ENCODE assay signal across 23 cellular contexts in the genomic region with DNA sequence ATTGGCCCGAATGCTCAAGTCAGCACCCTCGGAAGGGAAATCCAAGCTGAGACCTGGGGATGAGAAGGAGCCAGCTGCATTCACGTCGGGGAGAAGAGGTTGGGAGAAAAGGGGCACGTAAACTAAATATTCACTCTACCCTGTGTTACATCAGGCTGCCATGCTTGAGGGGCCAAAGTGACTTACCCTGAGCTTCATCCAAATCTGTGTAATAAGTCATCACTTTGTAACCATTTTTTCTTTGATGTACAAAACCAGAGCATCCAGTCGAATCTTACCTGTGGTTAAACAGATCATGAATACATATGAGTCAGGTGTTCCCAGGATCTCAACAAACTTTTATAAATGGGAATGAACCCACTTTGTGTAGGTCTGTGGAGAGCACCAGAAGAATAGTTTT.
DNase-seq lines count a peak whose midpoint lies in the region; ATAC-seq and TF ChIP-seq lines count a peak whose summit lies in the region.
"Had no signal": no experiment of that assay in that cellular context is flagged by ENCODE, and none has a peak within 500 bp of the region (broad histone marks: within the 10 kb centered on the region; RNA-seq: fewer than 3 reads in every experiment).

No MANE protein-coding gene starts in this region.

- intact Hi-C loops in activated CD4-positive, alpha-beta T cell treated with anti-CD3 and anti-CD28 coated beads for 36 hours (cut with DNase I, micrococcal nuclease), result no loop called here
- intact Hi-C loops in activated CD4-positive, alpha-beta T cell treated with anti-CD3 and anti-CD28 coated beads, Interleukin-2, amount 10 ng/mL, durations not matched to agents 24 days and 14 days (cut with micrococcal nuclease), result no loop called here

- WGBS in hepatocyte (ENCODE audit: low lambda C conversion rate, missing lambda C conversion rate), result 66% methylated on average over 6 of the region's 6 CpGs

- POLR2A ChIA-PET in activated CD4-positive, alpha-beta T cell treated with anti-CD3 and anti-CD28 coated beads for 36 hours (lab: Charles Lee), result no interaction called here

- H3K9me2 ChIP-seq in hepatocyte (replicated peaks; ENCODE audit: insufficient read depth), result no peaks in the 10 kb centered on the region

- CTCF ChIA-PET in activated CD4-positive, alpha-beta T cell treated with anti-CD3 and anti-CD28 coated beads for 36 hours (lab: Charles Lee), result interaction anchor here (0.7 to 1.5 kb wide), 3 partner anchors 10 to 96 kb away, joined by 3 read pairs; no protein-coding TSS in a partner anchor

- no peaks in the 10 kb centered on the region for H3K9me3 ChIP-seq in hepatocyte (ENCODE audit: low read depth)
- H3K9me3 ChIP-seq: BE2C; BLaER1 treated with 17β-estradiol and CSF1 and Interleukin-3, amounts not matched to agents 10 nM and 100 nM had no signal

- H3K4me1 ChIP-seq in hepatocyte (ENCODE audit: insufficient read depth), result peaks cover 6% of the 10 kb centered on the region
- H3K4me1 ChIP-seq: BE2C had no signal

- no peaks in the 10 kb centered on the region for H3K79me2 ChIP-seq in hepatocyte

- no peak for DNase-seq in activated CD4-positive, alpha-beta T cell treated with anti-CD3 and anti-CD28 coated beads for 36 hours
- DNase-seq in activated CD4-positive, alpha-beta T cell treated with anti-CD3 and anti-CD28 coated beads, Interleukin-2, amount 10 ng/mL, durations not matched to agents 24 days and 14 days, result no peak
- no peak for DNase-seq in stimulated activated naive CD8-positive, alpha-beta T cell treated with anti-CD3 and anti-CD28 coated beads, Interleukin-15, Interleukin-2, amounts not matched to agents 100 U/mL and 50 U/mL, for 24 hours
- no peak for DNase-seq in stimulated activated naive CD8-positive, alpha-beta T cell treated with anti-CD3 and anti-CD28 coated beads, Interleukin-15, amount 100 ng/mL, for 72 hours
- DNase-seq in kidney tubule cell (ENCODE audit: low spot score) (peak; percentile 20), hepatocyte (ENCODE audit: low spot score) (no peak)
- DNase-seq: ACHN; AML-193; BE2C; CD4-positive, alpha-beta T cell; CD8-positive, alpha-beta memory T cell; DMS 273 treated with DMSO at 0.1 percent for 48 hours; DMS79; EL; GDM1; GM23248; H7; HCEC 1CT had no signal

- H4K20me1 ChIP-seq in hepatocyte (ENCODE audit: insufficient read depth, poor library complexity, severe bottlenecking), result no peaks in the 10 kb centered on the region
- H4K20me1 ChIP-seq: BLaER1 treated with 17β-estradiol and CSF1 and Interleukin-3, amounts not matched to agents 10 nM and 100 nM had no signal

- no peak overlapping the region for H3K4me2 ChIP-seq in hepatocyte
- H3K4me2 ChIP-seq: BLaER1 treated with 17β-estradiol and CSF1 and Interleukin-3, amounts not matched to agents 10 nM and 100 nM had no signal

- H3K9me3 Mint-ChIP-seq in activated CD4-positive, alpha-beta T cell treated with anti-CD3 and anti-CD28 coated beads for 36 hours (ENCODE audit: low read depth), result no peaks in the 10 kb centered on the region
- no peaks in the 10 kb centered on the region for H3K9me3 Mint-ChIP-seq in activated CD4-positive, alpha-beta T cell treated with anti-CD3 and anti-CD28 coated beads, Interleukin-2, amount 10 ng/mL, durations not matched to agents 24 days and 14 days
- no peaks in the 10 kb centered on the region for H3K9me3 Mint-ChIP-seq in stimulated activated naive CD8-positive, alpha-beta T cell treated with anti-CD3 and anti-CD28 coated beads, Interleukin-15, amount 100 ng/mL, for 72 hours
- H3K9me3 Mint-ChIP-seq: CD4-positive, alpha-beta T cell; CD8-positive, alpha-beta memory T cell had no signal

- H3K36me3 ChIP-seq in hepatocyte (replicated peaks; ENCODE audit: insufficient read depth, low read depth), result no peaks in the 10 kb centered on the region
- H3K36me3 ChIP-seq: BE2C; BLaER1 treated with 17β-estradiol and CSF1 and Interleukin-3, amounts not matched to agents 10 nM and 100 nM had no signal

- ATAC-seq in activated CD4-positive, alpha-beta T cell treated with anti-CD3 and anti-CD28 coated beads for 36 hours, result peak; percentile 53
- peak; percentile 8 for ATAC-seq in stimulated activated naive CD8-positive, alpha-beta T cell treated with anti-CD3 and anti-CD28 coated beads, Interleukin-15, Interleukin-2, amounts not matched to agents 100 U/mL and 50 U/mL, for 24 hours
- ATAC-seq in stimulated activated naive CD8-positive, alpha-beta T cell treated with anti-CD3 and anti-CD28 coated beads, Interleukin-15, amount 100 ng/mL, for 72 hours, result no peak
- no peak for ATAC-seq in GM19328 (IDR thresholded peaks at IDR 0.05; ENCODE audit: unreplicated experiment)
- ATAC-seq: GM12878 had no signal

- H3K27me3 Mint-ChIP-seq in activated CD4-positive, alpha-beta T cell treated with anti-CD3 and anti-CD28 coated beads for 36 hours, result no peaks in the 10 kb centered on the region
- H3K27me3 Mint-ChIP-seq in activated CD4-positive, alpha-beta T cell treated with anti-CD3 and anti-CD28 coated beads, Interleukin-2, amount 10 ng/mL, durations not matched to agents 24 days and 14 days, result peaks cover 11% of the 10 kb centered on the region
- H3K27me3 Mint-ChIP-seq in stimulated activated naive CD8-positive, alpha-beta T cell treated with anti-CD3 and anti-CD28 coated beads, Interleukin-15, amount 100 ng/mL, for 72 hours, result peaks cover 8% of the 10 kb centered on the region
- H3K27me3 Mint-ChIP-seq: CD4-positive, alpha-beta T cell had no signal

- no peak overlapping the region for H3K4me3 Mint-ChIP-seq in activated CD4-positive, alpha-beta T cell treated with anti-CD3 and anti-CD28 coated beads for 36 hours
- no peak overlapping the region for H3K4me3 Mint-ChIP-seq in activated CD4-positive, alpha-beta T cell treated with anti-CD3 and anti-CD28 coated beads, Interleukin-2, amount 10 ng/mL, durations not matched to agents 24 days and 14 days
- no peak overlapping the region for H3K4me3 Mint-ChIP-seq in stimulated activated naive CD8-positive, alpha-beta T cell treated with anti-CD3 and anti-CD28 coated beads, Interleukin-15, amount 100 ng/mL, for 72 hours
- H3K4me3 Mint-ChIP-seq: CD14-positive monocyte; CD4-positive, alpha-beta T cell; CD8-positive, alpha-beta memory T cell had no signal

- no peak overlapping the region for H3K27ac Mint-ChIP-seq in activated CD4-positive, alpha-beta T cell treated with anti-CD3 and anti-CD28 coated beads for 36 hours
- H3K27ac Mint-ChIP-seq in activated CD4-positive, alpha-beta T cell treated with anti-CD3 and anti-CD28 coated beads, Interleukin-2, amount 10 ng/mL, durations not matched to agents 24 days and 14 days, result no peak overlapping the region
- H3K27ac Mint-ChIP-seq in stimulated activated naive CD8-positive, alpha-beta T cell treated with anti-CD3 and anti-CD28 coated beads, Interleukin-15, amount 100 ng/mL, for 72 hours, result no peak overlapping the region
- H3K27ac Mint-ChIP-seq: CD14-positive monocyte; CD4-positive, alpha-beta T cell; CD8-positive, alpha-beta memory T cell had no signal

- H3K4me3 ChIP-seq in hepatocyte, result no peak overlapping the region
- H3K4me3 ChIP-seq: BLaER1 treated with 17β-estradiol and CSF1 and Interleukin-3, amounts not matched to agents 10 nM and 100 nM; GM12878; GM23248 had no signal

- H3K27me3 ChIP-seq in hepatocyte, result no peaks in the 10 kb centered on the region
- H3K27me3 ChIP-seq: BE2C; BLaER1 treated with 17β-estradiol and CSF1 and Interleukin-3, amounts not matched to agents 10 nM and 100 nM had no signal

- TF ChIP-seq CTCF in hepatocyte (IDR thresholded peaks at IDR 0.05; ENCODE audit: poor library complexity), result no peak

- peaks cover 4% of the 10 kb centered on the region for H3K4me1 Mint-ChIP-seq in activated CD4-positive, alpha-beta T cell treated with anti-CD3 and anti-CD28 coated beads for 36 hours
- no peaks in the 10 kb centered on the region for H3K4me1 Mint-ChIP-seq in activated CD4-positive, alpha-beta T cell treated with anti-CD3 and anti-CD28 coated beads, Interleukin-2, amount 10 ng/mL, durations not matched to agents 24 days and 14 days
- H3K4me1 Mint-ChIP-seq in stimulated activated naive CD8-positive, alpha-beta T cell treated with anti-CD3 and anti-CD28 coated beads, Interleukin-15, amount 100 ng/mL, for 72 hours, result peaks cover 6% of the 10 kb centered on the region
- H3K4me1 Mint-ChIP-seq: CD14-positive monocyte; CD8-positive, alpha-beta memory T cell had no signal

- H2AFZ ChIP-seq in hepatocyte, result no peak overlapping the region
- H2AFZ ChIP-seq: GM23248 had no signal

- H3K36me3 Mint-ChIP-seq in activated CD4-positive, alpha-beta T cell treated with anti-CD3 and anti-CD28 coated beads for 36 hours (ENCODE audit: low read depth), result no peaks in the 10 kb centered on the region
- no peaks in the 10 kb centered on the region for H3K36me3 Mint-ChIP-seq in activated CD4-positive, alpha-beta T cell treated with anti-CD3 and anti-CD28 coated beads, Interleukin-2, amount 10 ng/mL, durations not matched to agents 24 days and 14 days (ENCODE audit: low read depth)
- H3K36me3 Mint-ChIP-seq: CD14-positive monocyte; CD8-positive, alpha-beta memory T cell had no signal

- no peak overlapping the region for H3K27ac ChIP-seq in hepatocyte
- H3K27ac ChIP-seq: 22Rv1; BLaER1 treated with 17β-estradiol and CSF1 and Interleukin-3, amounts not matched to agents 10 nM and 100 nM; GM23248 had no signal

Comparison
In these comparisons a context has a peak if more than half of its experiments do, and no peak if none do; other contexts are left out.
1. ATAC-seq: peak in activated CD4-positive, alpha-beta T cell treated with anti-CD3 and anti-CD28 coated beads for 36 hours (single experiment) and stimulated activated naive CD8-positive, alpha-beta T cell treated with anti-CD3 and anti-CD28 coated beads, Interleukin-15, Interleukin-2, amounts not matched to agents 100 U/mL and 50 U/mL, for 24 hours (single experiment); none in stimulated activated naive CD8-positive, alpha-beta T cell treated with anti-CD3 and anti-CD28 coated beads, Interleukin-15, amount 100 ng/mL, for 72 hours (single experiment) and GM19328 (single experiment).